8 cellular contexts compared by ENCODE assay signal in genomic region chr6:46652603-46653438, GRCh38. TPM values are rescaled to one million over a fixed set of nuclear protein-coding genes. Genes with fewer than 3 reads are reported as not detected.
A peak's percentile ranks its signal among the peaks of the same experiment; 100 is the strongest.
DNase-seq lines count a peak whose midpoint lies in the region; ATAC-seq, FAIRE-seq and TF ChIP-seq lines count a peak whose summit lies in the region.

A gene with protein sequence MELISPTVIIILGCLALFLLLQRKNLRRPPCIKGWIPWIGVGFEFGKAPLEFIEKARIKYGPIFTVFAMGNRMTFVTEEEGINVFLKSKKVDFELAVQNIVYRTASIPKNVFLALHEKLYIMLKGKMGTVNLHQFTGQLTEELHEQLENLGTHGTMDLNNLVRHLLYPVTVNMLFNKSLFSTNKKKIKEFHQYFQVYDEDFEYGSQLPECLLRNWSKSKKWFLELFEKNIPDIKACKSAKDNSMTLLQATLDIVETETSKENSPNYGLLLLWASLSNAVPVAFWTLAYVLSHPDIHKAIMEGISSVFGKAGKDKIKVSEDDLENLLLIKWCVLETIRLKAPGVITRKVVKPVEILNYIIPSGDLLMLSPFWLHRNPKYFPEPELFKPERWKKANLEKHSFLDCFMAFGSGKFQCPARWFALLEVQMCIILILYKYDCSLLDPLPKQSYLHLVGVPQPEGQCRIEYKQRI (minus strand): TSS chr6:46652818. CDS start chr6:46652582, 236 bp downstream.
A gene with protein sequence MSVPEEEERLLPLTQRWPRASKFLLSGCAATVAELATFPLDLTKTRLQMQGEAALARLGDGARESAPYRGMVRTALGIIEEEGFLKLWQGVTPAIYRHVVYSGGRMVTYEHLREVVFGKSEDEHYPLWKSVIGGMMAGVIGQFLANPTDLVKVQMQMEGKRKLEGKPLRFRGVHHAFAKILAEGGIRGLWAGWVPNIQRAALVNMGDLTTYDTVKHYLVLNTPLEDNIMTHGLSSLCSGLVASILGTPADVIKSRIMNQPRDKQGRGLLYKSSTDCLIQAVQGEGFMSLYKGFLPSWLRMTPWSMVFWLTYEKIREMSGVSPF (plus strand): TSS chr6:46652975. CDS start chr6:46653193, 218 bp downstream.

- no peaks in the 10 kb centered on the region for H3K4me1 ChIP-seq in hepatocyte (ENCODE audit: insufficient read depth)
- no peaks in the 10 kb centered on the region for H3K4me1 ChIP-seq in uterus

- H3K9me2 ChIP-seq in hepatocyte (replicated peaks; ENCODE audit: insufficient read depth): no peaks in the 10 kb centered on the region

- DNase-seq in GM12892 (ENCODE audit: insufficient read length) (peak; percentile 59), NCI-H187 (lab: John Stamatoyannopoulos, UW) (peak; percentile 59 to 76), T1000 (lab: John Stamatoyannopoulos, UW) (peak; percentile 75), astrocyte of the spinal cord (ENCODE audit: low read depth, low spot score) (peak; percentile 86), hepatocyte (ENCODE audit: low spot score) (peak; percentile 96), putamen (ENCODE audit: low spot score) (peak; percentile 95), uterus (peak; percentile 90)

- ATAC-seq in HG02885 (IDR thresholded peaks at IDR 0.05; ENCODE audit: poor library complexity, unreplicated experiment): peak; percentile 100

- H3K27me3 ChIP-seq in hepatocyte (peaks cover 2% of the 10 kb centered on the region), uterus (no peaks in the 10 kb centered on the region)

- H2AFZ ChIP-seq in hepatocyte: peak within 1 kb of the TSS; percentile 87

- no peaks in the 10 kb centered on the region for H3K79me2 ChIP-seq in hepatocyte

- WGBS in hepatocyte (ENCODE audit: low lambda C conversion rate, missing lambda C conversion rate): under 1% methylated on average over 70 of the region's 72 CpGs

- peak; percentile 73 for FAIRE-seq in GM12892 (lab: Jason Lieb, UNC)

- H3K36me3 ChIP-seq in hepatocyte (replicated peaks; ENCODE audit: insufficient read depth, low read depth): no peaks in the 10 kb centered on the region
- no peaks in the 10 kb centered on the region for H3K36me3 ChIP-seq in uterus

- no peaks in the 10 kb centered on the region for H3K9me3 ChIP-seq in hepatocyte (ENCODE audit: low read depth)
- H3K9me3 ChIP-seq in uterus: no peaks in the 10 kb centered on the region

- in situ Hi-C loops in astrocyte of the spinal cord (cut with HindIII; ENCODE audit: low sequenced_read_pairs): no loop called here

- H3K4me2 ChIP-seq in hepatocyte: peak within 1 kb of the TSS; percentile 93

- TF ChIP-seq POLR2A in GM12892 (IDR thresholded peaks at IDR 0.05; ENCODE audit: low read depth, low read length) (no peak), uterus (IDR thresholded peaks at IDR 0.05) (peak; percentile 51 to 71)

- no peaks in the 10 kb centered on the region for H4K20me1 ChIP-seq in hepatocyte (ENCODE audit: insufficient read depth, poor library complexity, severe bottlenecking)

- H3K27ac ChIP-seq in hepatocyte (peak within 1 kb of the TSS; percentile 64), uterus (peak within 1 kb of the TSS; percentile 87 to 93)

- H3K4me3 ChIP-seq in astrocyte of the spinal cord (ENCODE audit: low read depth, low read length) (peak within 1 kb of the TSS; percentile 68), hepatocyte (peak within 1 kb of the TSS; percentile 45), uterus (peak within 1 kb of the TSS; percentile 71 to 92)

- TF ChIP-seq CTCF in astrocyte of the spinal cord (IDR thresholded peaks at IDR 0.05; ENCODE audit: low read depth, low read length): no peak
- no peak for TF ChIP-seq CTCF in hepatocyte (IDR thresholded peaks at IDR 0.05; ENCODE audit: poor library complexity)
- TF ChIP-seq CTCF in uterus (IDR thresholded peaks at IDR 0.05): no peak

- intact Hi-C loops in uterus (cut with DNase I; ENCODE audit: low total_unique reads): no loop called here

RNA-seq across cellular contexts. Expression of the first gene that starts in this region (rescaled TPM):
- polyA plus RNA-seq in GM12892 (2012; ENCODE audit: missing spikeins): not detected
- total RNA-seq in hepatocyte (7.5 and 9.2 TPM in 2 replicates), uterus (10 to 100 TPM in 1 of 4 donors, 1 to 10 TPM in 3; 3.1 to 18.9 (median 3.9) TPM)
- 2.8 and 5.2 TPM in 2 replicates for polyA plus RNA-seq in hepatocyte

RNA-seq across cellular contexts. Expression of the second gene that starts in this region (rescaled TPM):
- not detected for polyA plus RNA-seq in GM12892 (2012; ENCODE audit: missing spikeins)
- 7.0 and 11.9 TPM in 2 replicates for total RNA-seq in hepatocyte
- 3.0 and 5.1 TPM in 2 replicates for polyA plus RNA-seq in hepatocyte
- 10 to 100 TPM; 24.6 to 47.2 (median 33.3) TPM for total RNA-seq in uterus

Comparison
In these comparisons a context has a peak if more than half of its experiments do, and no peak if none do; other contexts are left out.
1. Peak in every context shown above with its lines: DNase-seq, ATAC-seq, H3K4me3 ChIP-seq and H3K27ac ChIP-seq.